Comparison of ENCODE assay signal across 8 cellular contexts in the genomic region with DNA sequence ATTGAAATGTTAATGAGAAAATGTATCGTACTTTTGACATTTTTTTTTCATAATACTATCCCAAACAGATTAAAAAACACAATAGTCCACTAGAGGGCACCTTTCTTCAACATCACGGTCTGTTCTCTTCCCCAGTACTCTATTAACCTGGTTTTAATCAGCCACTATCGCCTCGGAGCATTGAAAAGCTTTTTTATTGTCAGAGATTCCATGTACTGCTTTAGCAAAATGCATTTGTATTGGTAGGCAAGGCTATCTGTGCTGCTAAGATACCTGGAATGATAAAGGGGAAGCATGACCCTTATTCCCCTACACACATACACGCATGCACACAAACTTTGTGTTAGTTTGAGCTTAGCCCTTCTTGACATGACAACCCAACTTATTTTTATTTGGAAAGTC. TPM values are rescaled to one million over a fixed set of nuclear protein-coding genes. Genes with fewer than 3 reads are reported as not detected.
A peak's percentile ranks its signal among the peaks of the same experiment; 100 is the strongest.
DNase-seq lines count a peak whose midpoint lies in the region; ATAC-seq and TF ChIP-seq lines count a peak whose summit lies in the region.

No MANE protein-coding gene starts in this region.

- TF ChIP-seq POLR2A in tibial nerve (IDR thresholded peaks at IDR 0.05) = no peak

- H3K36me3 Mint-ChIP-seq in activated B cell treated with CpG ODN at 0.5 μM for 24 hours (ENCODE audit: low read depth) = no peaks in the 10 kb centered on the region

- no peaks in the 10 kb centered on the region for H3K27me3 Mint-ChIP-seq in activated B cell treated with CpG ODN at 0.5 μM for 24 hours

- 18 to 20% methylated on average over 5 of the region's 5 CpGs for WGBS in tibial nerve, 2 donors

- peak; percentile 31 for ATAC-seq in activated B cell treated with CpG ODN at 0.5 μM for 24 hours (ENCODE audit: low read depth)

- no peak overlapping the region for H3K27ac ChIP-seq in tibial nerve

- no peaks in the 10 kb centered on the region for H3K9me3 ChIP-seq in tibial nerve
- no peaks in the 10 kb centered on the region for H3K9me3 ChIP-seq in MG63

- intact Hi-C loops in activated B cell treated with CpG ODN at 0.5 μM for 24 hours (cut with micrococcal nuclease) = loop anchor here (1.0 to 5.0 kb wide), 5 partner anchors 54 to 658 kb away; no protein-coding TSS in a partner anchor

- TF ChIP-seq CTCF in activated B cell treated with CpG ODN at 0.5 μM for 24 hours (IDR thresholded peaks at IDR 0.05) (no peak), tibial nerve (IDR thresholded peaks at IDR 0.05) (peak; percentile 40 to 60 (median 42))

- CTCF ChIA-PET in activated B cell treated with CpG ODN at 0.5 μM for 24 hours (lab: Charles Lee) = interaction anchor here (0.6 to 1.9 kb wide), 10 partner anchors 10 to 587 kb away, joined by 3 to 9 read pairs (median 3); no protein-coding TSS in a partner anchor

- H3K27me3 ChIP-seq in H7 (ENCODE audit: control insufficient read depth, insufficient read depth, low read length) (no peaks in the 10 kb centered on the region), tibial nerve (no peaks in the 10 kb centered on the region), MG63 (no peaks in the 10 kb centered on the region)

- H3K4me1 ChIP-seq in tibial nerve = peaks cover 0 to 9% (median 0%) of the 10 kb centered on the region in 4 donors

- TF ChIP-seq EP300 in tibial nerve (IDR thresholded peaks at IDR 0.05) = no peak

- H3K27ac Mint-ChIP-seq in activated B cell treated with CpG ODN at 0.5 μM for 24 hours = no peak overlapping the region

- DNase-seq in DMS114 treated with DMSO at 0.1 percent for 48 hours (lab: John Stamatoyannopoulos, UW; ENCODE audit: unreplicated experiment) (peak; percentile 54), H7 (peak; percentile 63), NCI-H2107 (lab: John Stamatoyannopoulos, UW) (peak; percentile 82), activated B cell treated with CpG ODN at 0.5 μM for 24 hours (no peak), iPS-NIHi11 (ENCODE audit: low spot score) (peak; percentile 40), tibial nerve (ENCODE audit: low spot score in 2 of 2) (no peak), T1000 (lab: John Stamatoyannopoulos, UW) (no peak), MG63 (no peak)

- H3K36me3 ChIP-seq in H7 (replicated peaks; ENCODE audit: control insufficient read depth, insufficient read depth, low read length) = no peaks in the 10 kb centered on the region
- no peaks in the 10 kb centered on the region for H3K36me3 ChIP-seq in tibial nerve
- H3K36me3 ChIP-seq in MG63 = no peaks in the 10 kb centered on the region

- no peak overlapping the region for H3K4me3 ChIP-seq in H7 (ENCODE audit: insufficient read depth, low read depth, low read length)
- no peak overlapping the region for H3K4me3 ChIP-seq in tibial nerve
- no peak overlapping the region for H3K4me3 ChIP-seq in MG63

- no peak overlapping the region for H3K4me3 Mint-ChIP-seq in activated B cell treated with CpG ODN at 0.5 μM for 24 hours

- POLR2A ChIA-PET in activated B cell treated with CpG ODN at 0.5 μM for 24 hours (lab: Charles Lee) = no interaction called here

- no peaks in the 10 kb centered on the region for H3K9me3 Mint-ChIP-seq in activated B cell treated with CpG ODN at 0.5 μM for 24 hours

- H3K4me1 Mint-ChIP-seq in activated B cell treated with CpG ODN at 0.5 μM for 24 hours = peaks cover 4% of the 10 kb centered on the region

RNA-seq across cellular contexts. Expression of a gene that starts 11.1 kb away (rescaled TPM):
- total RNA-seq in H7 (2014; rRNA removed; shearing (Covaris generic)) = 0.52 and 0.74 TPM in 2 replicates
- total RNA-seq in activated B cell treated with CpG ODN at 0.5 μM for 24 hours (0.07 TPM in 1 of 2 replicates, not detected in the other), tibial nerve (10 to 100 TPM; 12.6 to 36.0 (median 27.5) TPM)
- 0.43 and 3.7 TPM in 2 replicates for total RNA-seq in MG63 (2014; rRNA removed; shearing (Covaris generic); ENCODE audit: low replicate concordance)

Comparison
In these comparisons a context has a peak if more than half of its experiments do, and no peak if none do; other contexts are left out.
1. DNase-seq: peak in DMS114 treated with DMSO at 0.1 percent for 48 hours (single experiment), H7 (single experiment), NCI-H2107 (single experiment) and iPS-NIHi11 (single experiment); none in activated B cell treated with CpG ODN at 0.5 μM for 24 hours (single experiment), tibial nerve (0 of 2), T1000 (single experiment) and MG63 (single experiment).